Comparison of ENCODE assay signal across 17 cellular contexts in genomic region chr5:9889511-9889910, GRCh38.
DNase-seq lines count a peak whose midpoint lies in the region; ATAC-seq and TF ChIP-seq lines count a peak whose summit lies in the region.
"Had no signal": no experiment of that assay in that cellular context is flagged by ENCODE, and none has a peak within 500 bp of the region (broad histone marks: within the 10 kb centered on the region; RNA-seq: fewer than 3 reads in every experiment).

No MANE protein-coding gene starts in this region.

- H3K36me3 ChIP-seq in esophagus muscularis mucosa (no peaks in the 10 kb centered on the region), smooth muscle cell (ENCODE audit: low read depth) (no peaks in the 10 kb centered on the region)
- H3K36me3 ChIP-seq: BLaER1 treated with 17β-estradiol and CSF1 and Interleukin-3, amounts not matched to agents 10 nM and 100 nM had no signal

- no peak overlapping the region for H2BK15ac ChIP-seq in H9 (ENCODE audit: low read depth, low read length)

- TF ChIP-seq CTCF in H9 (conservative IDR thresholded peaks at IDR 0.05): no peak
- no peak for TF ChIP-seq CTCF in esophagus muscularis mucosa (IDR thresholded peaks at IDR 0.05)
- TF ChIP-seq CTCF in smooth muscle cell (IDR thresholded peaks at IDR 0.05; ENCODE audit: borderline replicate concordance, insufficient read depth, poor library complexity, severe bottlenecking): no peak

- no peak overlapping the region for H3K9ac ChIP-seq in H9 (ENCODE audit: extremely low read depth, insufficient read length, low read length)
- H3K9ac ChIP-seq in smooth muscle cell (ENCODE audit: low read depth): no peak overlapping the region
- H3K9ac ChIP-seq: BLaER1 treated with 17β-estradiol and CSF1 and Interleukin-3, amounts not matched to agents 10 nM and 100 nM had no signal

- H3K18ac ChIP-seq in H9 (ENCODE audit: insufficient read length, low read depth, low read length): no peak overlapping the region

- H3K9me3 ChIP-seq in H9 (ENCODE audit: control insufficient read depth, low read depth, low read length) (no peaks in the 10 kb centered on the region), esophagus muscularis mucosa (peaks cover 0 to 7% (median 4%) of the 10 kb centered on the region in 4 donors), smooth muscle cell (replicated peaks; ENCODE audit: low read depth) (no peaks in the 10 kb centered on the region)
- H3K9me3 ChIP-seq: A549, Caco-2 had no signal

- no peak overlapping the region for H4K8ac ChIP-seq in H9 (replicated peaks; ENCODE audit: insufficient read length, low read depth, low read length)

- H3K79me2 ChIP-seq in H9 (ENCODE audit: insufficient read depth, low read length): no peaks in the 10 kb centered on the region
- no peaks in the 10 kb centered on the region for H3K79me2 ChIP-seq in smooth muscle cell (ENCODE audit: low read depth)

- H4K20me1 ChIP-seq in H9 (ENCODE audit: control insufficient read depth, insufficient read depth, insufficient read length): no peaks in the 10 kb centered on the region
- H4K20me1 ChIP-seq in smooth muscle cell (ENCODE audit: low read depth): no peaks in the 10 kb centered on the region
- H4K20me1 ChIP-seq: BLaER1 treated with 17β-estradiol and CSF1 and Interleukin-3, amounts not matched to agents 10 nM and 100 nM had no signal

- peaks cover 10 to 21% of the 10 kb centered on the region in 2 experiments for H3K4me1 Mint-ChIP-seq in H9
- H3K4me1 Mint-ChIP-seq: B cell had no signal

- intact Hi-C loops in esophagus muscularis mucosa (cut with DNase I): no loop called here

- DNase-seq in H9 (no peak), esophagus muscularis mucosa (ENCODE audit: extremely low spot score) (peak; percentile 91), smooth muscle cell (lab: John Stamatoyannopoulos, UW; ENCODE audit: unreplicated experiment) (no peak), activated gamma-delta T cell (lab: John Stamatoyannopoulos, UW) (no peak)
- DNase-seq: AML-193; Caco-2; Calu3; CD4-positive, alpha-beta T cell; CD8-positive, alpha-beta T cell; DMS79 treated with DMSO at 0.1 percent for 48 hours; GF-D8 had no signal

- H3K56ac ChIP-seq in H9 (ENCODE audit: insufficient read length, low read depth, low read length): no peak overlapping the region

- no peak overlapping the region for H2BK20ac ChIP-seq in H9 (ENCODE audit: low read depth, low read length, poor library complexity, severe bottlenecking)

- H2BK120ac ChIP-seq in H9 (ENCODE audit: low read depth, low read length, poor library complexity, severe bottlenecking): no peak overlapping the region

- peaks cover 2% of the 10 kb centered on the region for H3K27me3 Mint-ChIP-seq in H9 (ENCODE audit: low read depth)
- H3K27me3 Mint-ChIP-seq: B cell; CD4-positive, alpha-beta T cell had no signal

- no peaks in the 10 kb centered on the region for H3K27me3 ChIP-seq in H9 (ENCODE audit: insufficient read depth, low read length)
- no peaks in the 10 kb centered on the region for H3K27me3 ChIP-seq in esophagus muscularis mucosa
- no peaks in the 10 kb centered on the region for H3K27me3 ChIP-seq in smooth muscle cell (ENCODE audit: low read depth)
- H3K27me3 ChIP-seq: BLaER1 treated with 17β-estradiol and CSF1 and Interleukin-3, amounts not matched to agents 10 nM and 100 nM had no signal

- ATAC-seq in SK-N-SH treated with all-trans-retinoic acid at 6 μM for 48 hours: no peak
- ATAC-seq: A549; CD8-positive, alpha-beta T cell had no signal

- H3T11ph ChIP-seq in H9 (ENCODE audit: low read length): no peak overlapping the region

- no peaks in the 10 kb centered on the region for H3K4me1 ChIP-seq in H9 (ENCODE audit: insufficient read depth, low read length)
- no peaks in the 10 kb centered on the region for H3K4me1 ChIP-seq in esophagus muscularis mucosa
- peaks cover 14% of the 10 kb centered on the region for H3K4me1 ChIP-seq in smooth muscle cell (ENCODE audit: low read depth)
- H3K4me1 ChIP-seq: A549, Caco-2 had no signal

- no peak overlapping the region for H2BK12ac ChIP-seq in H9 (ENCODE audit: insufficient read length, low read depth, low read length)

- WGBS in H9 (ENCODE audit: extremely low coverage, insufficient read length, low lambda C conversion rate): no CpG with 5 or more reads among the region's 4 CpGs
- 89% methylated on average over 4 of the region's 4 CpGs for WGBS in esophagus muscularis mucosa
- WGBS in smooth muscle cell (ENCODE audit: low lambda C conversion rate): 66% methylated on average over 4 of the region's 4 CpGs

- no peak overlapping the region for H2AK5ac ChIP-seq in H9 (ENCODE audit: insufficient read length, low read length)

- H3K27ac ChIP-seq in H9 (ENCODE audit: insufficient read length, low read depth, low read length): no peak overlapping the region
- no peak overlapping the region for H3K27ac ChIP-seq in esophagus muscularis mucosa (replicated peaks in 1 of 4)
- peak overlapping the region; percentile 45 for H3K27ac ChIP-seq in smooth muscle cell (ENCODE audit: low read depth)
- H3K27ac ChIP-seq: 22Rv1; A549; BLaER1 treated with 17β-estradiol and CSF1 and Interleukin-3, amounts not matched to agents 10 nM and 100 nM; C4-2B had no signal

- no peak overlapping the region for H2BK5ac ChIP-seq in H9 (ENCODE audit: insufficient read length, low read length)

- H3K14ac ChIP-seq in H9 (ENCODE audit: insufficient read depth, low read length): peak overlapping the region; percentile 43; the same call in 1 of the 2 replicates

- no peak overlapping the region for H3K4me3 Mint-ChIP-seq in H9
- H3K4me3 Mint-ChIP-seq: B cell; CD4-positive, alpha-beta T cell; CD8-positive, alpha-beta T cell had no signal

- H3K4ac ChIP-seq in H9 (ENCODE audit: low read depth, low read length): no peak overlapping the region

- no peak overlapping the region for H3K4me2 ChIP-seq in H9 (ENCODE audit: insufficient read depth, insufficient read length, low read length)
- peak overlapping the region; percentile 49 for H3K4me2 ChIP-seq in smooth muscle cell
- H3K4me2 ChIP-seq: A549; BLaER1 treated with 17β-estradiol and CSF1 and Interleukin-3, amounts not matched to agents 10 nM and 100 nM had no signal

- no peaks in the 10 kb centered on the region for H3K23me2 ChIP-seq in H9 (ENCODE audit: insufficient read length, low read depth, low read length, poor library complexity, severe bottlenecking)

- TF ChIP-seq EP300 in esophagus muscularis mucosa (IDR thresholded peaks at IDR 0.05): no peak

- peaks cover 0 to 5% (median 1%) of the 10 kb centered on the region in 3 experiments; a peak in 1 of 7 replicates for H3K36me3 Mint-ChIP-seq in H9 (ENCODE audit: insufficient read depth in 1 of 3, low read depth in 3 of 3)
- H3K36me3 Mint-ChIP-seq: CD8-positive, alpha-beta T cell had no signal

- no peak for TF ChIP-seq POLR2A in esophagus muscularis mucosa (IDR thresholded peaks at IDR 0.05; ENCODE audit: low read depth)

- no peak overlapping the region for H4K5ac ChIP-seq in H9 (ENCODE audit: insufficient read length, low read depth, low read length)

- no peaks in the 10 kb centered on the region for H3F3A ChIP-seq in smooth muscle cell (ENCODE audit: low read depth)

- no peak overlapping the region for H4K91ac ChIP-seq in H9 (ENCODE audit: insufficient read length, low read depth, low read length)

- peak overlapping the region in 1 of 3 experiments; percentile 33; a peak in 1 of 7 replicates for H3K27ac Mint-ChIP-seq in H9
- H3K27ac Mint-ChIP-seq: B cell; CD4-positive, alpha-beta T cell; CD8-positive, alpha-beta T cell had no signal

- no peaks in the 10 kb centered on the region for H3K79me1 ChIP-seq in H9 (ENCODE audit: insufficient read depth, low read depth, low read length, poor library complexity, severe bottlenecking)

- H2AFZ ChIP-seq in H9 (ENCODE audit: low read length) (no peak overlapping the region), smooth muscle cell (ENCODE audit: low read depth) (no peak overlapping the region)

- H3K4me3 ChIP-seq in esophagus muscularis mucosa (no peak overlapping the region), smooth muscle cell (no peak overlapping the region)
- H3K4me3 ChIP-seq: A549; BLaER1 treated with 17β-estradiol and CSF1 and Interleukin-3, amounts not matched to agents 10 nM and 100 nM had no signal

- peaks cover 0 to 4% of the 10 kb centered on the region in 2 experiments; a peak in 3 of 5 replicates for H3K9me3 Mint-ChIP-seq in H9
- H3K9me3 Mint-ChIP-seq: CD4-positive, alpha-beta T cell; CD8-positive, alpha-beta T cell had no signal

- H3K23ac ChIP-seq in H9 (ENCODE audit: insufficient read length, low read depth, low read length): no peak overlapping the region

TF ChIP-seq in SK-N-SH treated with all-trans-retinoic acid at 6 μM for 48 hours, 23 proteins besides CTCF, POLR2A, EP300 and RAD21:
- TF ChIP-seq ZC3H10 (CRISPR knock-in tag; IDR thresholded peaks at IDR 0.05): no peak
